In the genomic region with DNA sequence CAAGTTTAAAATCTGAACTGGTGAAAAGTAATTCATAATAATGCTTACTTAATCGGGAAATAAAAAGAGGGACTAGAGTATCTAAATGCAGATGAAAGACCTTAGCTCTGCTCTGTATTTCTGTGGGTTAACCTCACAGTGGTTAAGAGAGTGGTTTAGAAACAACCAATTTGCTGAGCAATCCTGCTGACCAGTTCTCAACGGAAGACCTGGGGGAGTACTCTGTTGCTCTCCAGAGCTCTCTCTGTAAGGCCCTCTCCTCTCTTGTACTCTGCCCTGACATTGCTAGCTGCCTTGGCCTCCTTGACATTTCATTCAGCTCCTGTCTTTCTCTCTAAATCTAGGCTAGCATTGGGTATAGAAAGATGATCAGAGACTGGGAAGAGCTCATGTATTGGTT, we compare ENCODE assay signal across 29 cellular contexts.
DNase-seq lines count a peak whose midpoint lies in the region; ATAC-seq, FAIRE-seq and TF ChIP-seq lines count a peak whose summit lies in the region.
"Had no signal": no experiment of that assay in that cellular context is flagged by ENCODE, and none has a peak within 500 bp of the region (broad histone marks: within the 10 kb centered on the region; RNA-seq: fewer than 3 reads in every experiment).

No MANE protein-coding gene starts in this region.

- TF ChIP-seq CTCF in HL-60 (IDR thresholded peaks at IDR 0.05; ENCODE audit: insufficient read depth, low read length) (no peak), GM12878 (IDR thresholded peaks at IDR 0.05 in 2 of 3, conservative IDR thresholded peaks at IDR 0.05 in 1 of 3; ENCODE audit: control insufficient read depth in 2 of 3, extremely low read depth in 1 of 3, insufficient read depth in 1 of 3, low read depth in 3 of 3, low read length in 3 of 3) (no peak)

- H3K9ac ChIP-seq in GM12878 (ENCODE audit: control insufficient read depth, insufficient read depth, low read length), result no peak overlapping the region
- H3K9ac ChIP-seq: BLaER1 treated with 17β-estradiol and CSF1 and Interleukin-3, amounts not matched to agents 10 nM and 100 nM had no signal

- no peaks in the 10 kb centered on the region for H3K36me3 ChIP-seq in GM12878 (ENCODE audit: control insufficient read depth in 2 of 2, insufficient read depth in 2 of 2, low read length in 1 of 2)
- no peaks in the 10 kb centered on the region for H3K36me3 ChIP-seq in naive thymus-derived CD4-positive, alpha-beta T cell (ENCODE audit: control insufficient read depth in 2 of 3, insufficient read depth in 3 of 3, low read length in 3 of 3)
- H3K36me3 ChIP-seq: ascending aorta; BLaER1 treated with 17β-estradiol and CSF1 and Interleukin-3, amounts not matched to agents 10 nM and 100 nM; spleen had no signal

- H3K4me3 Mint-ChIP-seq in naive thymus-derived CD4-positive, alpha-beta T cell, result no peak overlapping the region
- H3K4me3 Mint-ChIP-seq in activated T-helper 1 cell treated with anti-CD3 and anti-CD28 coated beads, Interleukin-12 subunit alpha, Interleukin-12 subunit beta, Interleukin-2, Interleukin-4 antibody, amounts not matched to agents 30 ng/mL and 10 ng/mL and 1 ng/mL, durations not matched to agents 14 hours and 24 hours and 36 hours, result no peak overlapping the region
- H3K4me3 Mint-ChIP-seq in activated CD4-positive, alpha-beta T cell treated with anti-CD3 and anti-CD28 coated beads, Interleukin-2, amount 10 ng/mL, durations not matched to agents 24 days and 14 days, result no peak overlapping the region
- H3K4me3 Mint-ChIP-seq: activated CD4-positive, alpha-beta T cell treated with anti-CD3 and anti-CD28 coated beads, Interleukin-2, amount 10 ng/mL, durations not matched to agents 7 days and 5 days; activated naive CD4-positive, alpha-beta T cell treated with anti-CD3 and anti-CD28 coated beads, Interleukin-2, amount 50 U/mL, for 24 hours; memory B cell; naive thymus-derived CD8-positive, alpha-beta T cell; stimulated activated effector memory CD8-positive, alpha-beta T cell treated with anti-CD3 and anti-CD28 coated beads, Interleukin-12 subunit alpha, Interleukin-12 subunit beta, amount 100 ng/mL, for 72 hours; T-cell had no signal

- no peak for TF ChIP-seq RAD21 in GM12878 (IDR thresholded peaks at IDR 0.05; ENCODE audit: insufficient read depth, low read depth, low read length)

- no peaks in the 10 kb centered on the region for H3K27me3 ChIP-seq in HL-60 (ENCODE audit: insufficient read depth, poor library complexity, severe bottlenecking)
- H3K27me3 ChIP-seq in GM12878 (replicated peaks in 1 of 2; ENCODE audit: control insufficient read depth in 2 of 2, insufficient read depth in 2 of 2, low read length in 1 of 2), result no peaks in the 10 kb centered on the region
- H3K27me3 ChIP-seq in naive thymus-derived CD4-positive, alpha-beta T cell (ENCODE audit: control insufficient read depth in 2 of 2, insufficient read depth in 2 of 2, low read length in 2 of 2), result no peaks in the 10 kb centered on the region
- H3K27me3 ChIP-seq: ascending aorta; BLaER1 treated with 17β-estradiol and CSF1 and Interleukin-3, amounts not matched to agents 10 nM and 100 nM; spleen had no signal

- no peaks in the 10 kb centered on the region for H3K36me3 Mint-ChIP-seq in naive thymus-derived CD4-positive, alpha-beta T cell
- no peaks in the 10 kb centered on the region for H3K36me3 Mint-ChIP-seq in activated T-helper 1 cell treated with anti-CD3 and anti-CD28 coated beads, Interleukin-12 subunit alpha, Interleukin-12 subunit beta, Interleukin-2, Interleukin-4 antibody, amounts not matched to agents 30 ng/mL and 10 ng/mL and 1 ng/mL, durations not matched to agents 14 hours and 24 hours and 36 hours (ENCODE audit: low read depth)
- no peaks in the 10 kb centered on the region for H3K36me3 Mint-ChIP-seq in activated CD4-positive, alpha-beta T cell treated with anti-CD3 and anti-CD28 coated beads, Interleukin-2, amount 10 ng/mL, durations not matched to agents 24 days and 14 days (ENCODE audit: low read depth)
- H3K36me3 Mint-ChIP-seq: activated naive CD4-positive, alpha-beta T cell treated with anti-CD3 and anti-CD28 coated beads, Interleukin-2, amount 50 U/mL, for 24 hours; memory B cell; naive thymus-derived CD8-positive, alpha-beta T cell; stimulated activated effector memory CD8-positive, alpha-beta T cell treated with anti-CD3 and anti-CD28 coated beads, Interleukin-12 subunit alpha, Interleukin-12 subunit beta, amount 100 ng/mL, for 72 hours; T-cell had no signal

- RAD21 ChIA-PET in GM12878 (lab: Charles Lee; ENCODE audit: unreplicated experiment), result no interaction called here

- SMC1A ChIA-PET in GM12878 (lab: Charles Lee; ENCODE audit: uncharacterized antibody, unreplicated experiment), result no interaction called here

- CTCF ChIA-PET in GM12878 (lab: Yijun Ruan, JAX), result no interaction called here
- CTCF ChIA-PET in naive thymus-derived CD4-positive, alpha-beta T cell (lab: Charles Lee), result no interaction called here

- DNase-seq in HL-60 (ENCODE audit: low read depth in 1 of 2, low spot score in 1 of 2) (peak in 1 of 2 experiments; percentile 50), OCI-M1 (lab: John Stamatoyannopoulos, UW) (peak; percentile 71), GM12878 (ENCODE audit: low read depth, low spot score) (no peak)
- DNase-seq in naive thymus-derived CD4-positive, alpha-beta T cell, result no peak
- DNase-seq in activated T-helper 1 cell treated with anti-CD3 and anti-CD28 coated beads, Interleukin-12 subunit alpha, Interleukin-12 subunit beta, Interleukin-2, Interleukin-4 antibody, amounts not matched to agents 30 ng/mL and 10 ng/mL and 1 ng/mL, durations not matched to agents 14 hours and 24 hours and 36 hours (ENCODE audit: low spot score), result no peak
- DNase-seq in activated naive CD4-positive, alpha-beta T cell (lab: John Stamatoyannopoulos, UW), result no peak
- no peak for DNase-seq in activated CD4-positive, alpha-beta T cell treated with anti-CD3 and anti-CD28 coated beads, Interleukin-2, amount 10 ng/mL, durations not matched to agents 24 days and 14 days
- DNase-seq: ACHN; activated CD4-positive, alpha-beta T cell treated with anti-CD3 and anti-CD28 coated beads, Interleukin-2, amount 10 ng/mL, durations not matched to agents 7 days and 5 days; Caco-2; central memory CD4-positive, alpha-beta T cell; DMS79 treated with DMSO at 0.1 percent for 48 hours; naive thymus-derived CD8-positive, alpha-beta T cell; NCI-H1694; NCI-H2171; NCI-H510A treated with DMSO at 0.1 percent for 48 hours; SIG-M5; spleen; stimulated activated CD4-positive, alpha-beta T cell treated with anti-CD3 and anti-CD28 coated beads, Interleukin-2, amount 100 ng/mL, for 48 hours; T-cell had no signal

- no peak overlapping the region for H3K27ac Mint-ChIP-seq in naive thymus-derived CD4-positive, alpha-beta T cell
- no peak overlapping the region for H3K27ac Mint-ChIP-seq in activated T-helper 1 cell treated with anti-CD3 and anti-CD28 coated beads, Interleukin-12 subunit alpha, Interleukin-12 subunit beta, Interleukin-2, Interleukin-4 antibody, amounts not matched to agents 30 ng/mL and 10 ng/mL and 1 ng/mL, durations not matched to agents 14 hours and 24 hours and 36 hours
- H3K27ac Mint-ChIP-seq in activated CD4-positive, alpha-beta T cell treated with anti-CD3 and anti-CD28 coated beads, Interleukin-2, amount 10 ng/mL, durations not matched to agents 24 days and 14 days, result no peak overlapping the region
- H3K27ac Mint-ChIP-seq: activated CD4-positive, alpha-beta T cell treated with anti-CD3 and anti-CD28 coated beads, Interleukin-2, amount 10 ng/mL, durations not matched to agents 7 days and 5 days; activated naive CD4-positive, alpha-beta T cell treated with anti-CD3 and anti-CD28 coated beads, Interleukin-2, amount 50 U/mL, for 24 hours; memory B cell; naive thymus-derived CD8-positive, alpha-beta T cell; stimulated activated effector memory CD8-positive, alpha-beta T cell treated with anti-CD3 and anti-CD28 coated beads, Interleukin-12 subunit alpha, Interleukin-12 subunit beta, amount 100 ng/mL, for 72 hours; T-cell had no signal

- peaks cover 0 to 9% (median 0%) of the 10 kb centered on the region in 11 donors for H3K9me3 Mint-ChIP-seq in naive thymus-derived CD4-positive, alpha-beta T cell
- no peaks in the 10 kb centered on the region for H3K9me3 Mint-ChIP-seq in activated T-helper 1 cell treated with anti-CD3 and anti-CD28 coated beads, Interleukin-12 subunit alpha, Interleukin-12 subunit beta, Interleukin-2, Interleukin-4 antibody, amounts not matched to agents 30 ng/mL and 10 ng/mL and 1 ng/mL, durations not matched to agents 14 hours and 24 hours and 36 hours
- H3K9me3 Mint-ChIP-seq in activated CD4-positive, alpha-beta T cell treated with anti-CD3 and anti-CD28 coated beads, Interleukin-2, amount 10 ng/mL, durations not matched to agents 24 days and 14 days, result no peaks in the 10 kb centered on the region
- H3K9me3 Mint-ChIP-seq: activated CD4-positive, alpha-beta T cell treated with anti-CD3 and anti-CD28 coated beads, Interleukin-2, amount 10 ng/mL, durations not matched to agents 7 days and 5 days; activated naive CD4-positive, alpha-beta T cell treated with anti-CD3 and anti-CD28 coated beads, Interleukin-2, amount 50 U/mL, for 24 hours had no signal

- H3K27ac ChIP-seq in HL-60 (replicated peaks), result peak overlapping the region; percentile 60
- no peak overlapping the region for H3K27ac ChIP-seq in GM12878 (ENCODE audit: control insufficient read depth, insufficient read depth)
- H3K27ac ChIP-seq in naive thymus-derived CD4-positive, alpha-beta T cell (ENCODE audit: low read depth, low read length), result no peak overlapping the region
- H3K27ac ChIP-seq: ascending aorta; BLaER1 treated with 17β-estradiol and CSF1 and Interleukin-3, amounts not matched to agents 10 nM and 100 nM had no signal

- no peak for TF ChIP-seq POLR2A in GM12878 (IDR thresholded peaks at IDR 0.05; ENCODE audit: low read depth, low read length)

- no TSS peak for BruUV-seq in GM12878 (replicated peaks; lab: Mats Ljungman, UMichigan)

- no peaks in the 10 kb centered on the region for H3K27me3 Mint-ChIP-seq in naive thymus-derived CD4-positive, alpha-beta T cell
- no peaks in the 10 kb centered on the region for H3K27me3 Mint-ChIP-seq in activated T-helper 1 cell treated with anti-CD3 and anti-CD28 coated beads, Interleukin-12 subunit alpha, Interleukin-12 subunit beta, Interleukin-2, Interleukin-4 antibody, amounts not matched to agents 30 ng/mL and 10 ng/mL and 1 ng/mL, durations not matched to agents 14 hours and 24 hours and 36 hours (ENCODE audit: insufficient read depth)
- no peaks in the 10 kb centered on the region for H3K27me3 Mint-ChIP-seq in activated CD4-positive, alpha-beta T cell treated with anti-CD3 and anti-CD28 coated beads, Interleukin-2, amount 10 ng/mL, durations not matched to agents 24 days and 14 days
- H3K27me3 Mint-ChIP-seq: activated CD4-positive, alpha-beta T cell treated with anti-CD3 and anti-CD28 coated beads, Interleukin-2, amount 10 ng/mL, durations not matched to agents 7 days and 5 days; activated naive CD4-positive, alpha-beta T cell treated with anti-CD3 and anti-CD28 coated beads, Interleukin-2, amount 50 U/mL, for 24 hours; memory B cell; naive thymus-derived CD8-positive, alpha-beta T cell; T-cell had no signal

- H3K4me2 ChIP-seq in GM12878 (ENCODE audit: control insufficient read depth, insufficient read depth), result no peak overlapping the region
- H3K4me2 ChIP-seq: BLaER1 treated with 17β-estradiol and CSF1 and Interleukin-3, amounts not matched to agents 10 nM and 100 nM had no signal

- ATAC-seq in GM12878, result no peak
- peak; percentile 51 for ATAC-seq in naive thymus-derived CD4-positive, alpha-beta T cell
- no peak for ATAC-seq in GM19324 (IDR thresholded peaks at IDR 0.05; ENCODE audit: low FRiP score, unreplicated experiment)
- ATAC-seq: HCT116; naive thymus-derived CD8-positive, alpha-beta T cell; Panc1; stimulated activated effector memory CD8-positive, alpha-beta T cell treated with anti-CD3 and anti-CD28 coated beads, Interleukin-12 subunit alpha, Interleukin-12 subunit beta, amount 100 ng/mL, for 72 hours; T-cell had no signal

- POLR2A ChIA-PET in GM12878 (lab: Charles Lee), result no interaction called here
- POLR2A ChIA-PET in naive thymus-derived CD4-positive, alpha-beta T cell (lab: Charles Lee), result no interaction called here

- 3% methylated on average over 2 of the region's 2 CpGs for WGBS in GM12878 (ENCODE audit: insufficient coverage, insufficient replicate concordance, low lambda C conversion rate, missing lambda C conversion rate)

- no peak for TF ChIP-seq EP300 in GM12878 (IDR thresholded peaks at IDR 0.05; ENCODE audit: borderline replicate concordance in 1 of 2, control insufficient read depth in 1 of 2, low read depth in 2 of 2, low read length in 2 of 2)

- FAIRE-seq in GM12878 (lab: Jason Lieb, UNC), result peak; percentile 13
- FAIRE-seq: GM12891 had no signal

- no peaks in the 10 kb centered on the region for H3K9me3 ChIP-seq in GM12878 (replicated peaks; ENCODE audit: control insufficient read depth, insufficient read depth, low read length)
- no peaks in the 10 kb centered on the region for H3K9me3 ChIP-seq in naive thymus-derived CD4-positive, alpha-beta T cell (ENCODE audit: control insufficient read depth in 2 of 3, low read length in 3 of 3)
- H3K9me3 ChIP-seq: ascending aorta; BLaER1 treated with 17β-estradiol and CSF1 and Interleukin-3, amounts not matched to agents 10 nM and 100 nM; Caco-2; spleen had no signal

- in situ Hi-C loops in GM12878 (cut with MboI), result no loop called here

- H4K20me1 ChIP-seq in GM12878 (ENCODE audit: control insufficient read depth, insufficient read depth), result no peaks in the 10 kb centered on the region
- H4K20me1 ChIP-seq: BLaER1 treated with 17β-estradiol and CSF1 and Interleukin-3, amounts not matched to agents 10 nM and 100 nM had no signal

- H2AFZ ChIP-seq in GM12878 (ENCODE audit: control insufficient read depth, low read depth, low read length), result no peak overlapping the region

- no peaks in the 10 kb centered on the region for H3K79me2 ChIP-seq in GM12878 (ENCODE audit: control insufficient read depth, insufficient read depth, low read length)

- H3K4me1 ChIP-seq in GM12878 (ENCODE audit: control insufficient read depth, insufficient read depth, low read length), result no peaks in the 10 kb centered on the region
- H3K4me1 ChIP-seq in naive thymus-derived CD4-positive, alpha-beta T cell (ENCODE audit: control insufficient read depth in 2 of 2, insufficient read depth in 2 of 2, low read length in 2 of 2), result no peaks in the 10 kb centered on the region
- H3K4me1 ChIP-seq: ascending aorta; BLaER1 treated with 17β-estradiol and CSF1 and Interleukin-3, amounts not matched to agents 10 nM and 100 nM; Caco-2 had no signal

- H3K4me3 ChIP-seq in HL-60 (replicated peaks; ENCODE audit: insufficient read depth, low read length) (no peak overlapping the region), GM12878 (no peak overlapping the region)
- H3K4me3 ChIP-seq in naive thymus-derived CD4-positive, alpha-beta T cell (ENCODE audit: low read length), result no peak overlapping the region
- H3K4me3 ChIP-seq: ascending aorta; BLaER1 treated with 17β-estradiol and CSF1 and Interleukin-3, amounts not matched to agents 10 nM and 100 nM had no signal

- H3K4me1 Mint-ChIP-seq in naive thymus-derived CD4-positive, alpha-beta T cell, result no peaks in the 10 kb centered on the region
- no peaks in the 10 kb centered on the region for H3K4me1 Mint-ChIP-seq in activated T-helper 1 cell treated with anti-CD3 and anti-CD28 coated beads, Interleukin-12 subunit alpha, Interleukin-12 subunit beta, Interleukin-2, Interleukin-4 antibody, amounts not matched to agents 30 ng/mL and 10 ng/mL and 1 ng/mL, durations not matched to agents 14 hours and 24 hours and 36 hours (ENCODE audit: low read depth)
- H3K4me1 Mint-ChIP-seq in activated CD4-positive, alpha-beta T cell treated with anti-CD3 and anti-CD28 coated beads, Interleukin-2, amount 10 ng/mL, durations not matched to agents 24 days and 14 days, result no peaks in the 10 kb centered on the region
- H3K4me1 Mint-ChIP-seq: activated CD4-positive, alpha-beta T cell treated with anti-CD3 and anti-CD28 coated beads, Interleukin-2, amount 10 ng/mL, durations not matched to agents 7 days and 5 days; activated naive CD4-positive, alpha-beta T cell treated with anti-CD3 and anti-CD28 coated beads, Interleukin-2, amount 50 U/mL, for 24 hours; memory B cell; naive thymus-derived CD8-positive, alpha-beta T cell; stimulated activated effector memory CD8-positive, alpha-beta T cell treated with anti-CD3 and anti-CD28 coated beads, Interleukin-12 subunit alpha, Interleukin-12 subunit beta, amount 100 ng/mL, for 72 hours; T-cell had no signal

- intact Hi-C loops in GM12878 (cut with micrococcal nuclease; ENCODE audit: unreplicated experiment), result no loop called here
- intact Hi-C loops in naive thymus-derived CD4-positive, alpha-beta T cell (cut with micrococcal nuclease), result no loop called here
- intact Hi-C loops in activated T-helper 1 cell treated with anti-CD3 and anti-CD28 coated beads, Interleukin-12 subunit alpha, Interleukin-12 subunit beta, Interleukin-2, Interleukin-4 antibody, amounts not matched to agents 30 ng/mL and 10 ng/mL and 1 ng/mL, durations not matched to agents 14 hours and 24 hours and 36 hours (cut with micrococcal nuclease), result no loop called here
- intact Hi-C loops in activated CD4-positive, alpha-beta T cell treated with anti-CD3 and anti-CD28 coated beads, Interleukin-2, amount 10 ng/mL, durations not matched to agents 24 days and 14 days (cut with micrococcal nuclease), result no loop called here
